ENCODE assay signal across 19 cellular contexts in the genomic region with DNA sequence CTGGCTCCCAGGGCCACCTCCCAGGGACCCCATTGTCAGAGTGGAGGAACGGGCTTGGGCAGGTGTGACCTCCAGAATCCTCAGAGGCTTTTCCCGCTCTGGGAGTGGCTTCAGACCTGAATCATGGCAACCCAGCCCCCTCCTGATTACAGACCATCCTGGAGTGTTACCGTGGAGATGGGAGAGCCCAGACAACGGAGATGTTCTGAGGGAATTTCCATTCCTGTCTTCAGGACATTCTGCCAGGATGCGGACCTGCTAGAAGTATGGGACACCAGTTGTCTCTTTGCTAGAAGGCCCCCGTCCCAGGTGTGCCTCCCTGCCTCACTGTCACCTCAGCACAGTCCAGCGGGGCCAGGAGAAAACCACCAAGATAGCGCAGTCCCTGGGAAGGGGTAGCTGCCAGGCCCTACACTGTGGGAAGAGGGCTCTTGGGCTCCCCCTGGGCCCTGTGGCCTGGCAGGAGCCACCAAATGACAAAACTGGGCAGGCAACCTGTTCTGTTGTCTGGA.
DNase-seq lines count a peak whose midpoint lies in the region; ATAC-seq and TF ChIP-seq lines count a peak whose summit lies in the region.
"Had no signal": no experiment of that assay in that cellular context is flagged by ENCODE, and none has a peak within 500 bp of the region (broad histone marks: within the 10 kb centered on the region; RNA-seq: fewer than 3 reads in every experiment).

No MANE protein-coding gene starts in this region.

- no peak overlapping the region for H2AK5ac ChIP-seq in mesendoderm (ENCODE audit: low read length)

- H3K27me3 ChIP-seq in AG04450 (ENCODE audit: control insufficient read depth, insufficient read depth, low read length) (peaks cover 2% of the 10 kb centered on the region), GM06990 (replicated peaks; ENCODE audit: control insufficient read depth, insufficient read depth, low read length) (no peaks in the 10 kb centered on the region; the same call in 1 of the 2 replicates), mesendoderm (ENCODE audit: insufficient read depth, low read length, poor library complexity) (no peaks in the 10 kb centered on the region)
- H3K27me3 ChIP-seq: right atrium auricular region, tibial artery had no signal

- POLR2A ChIA-PET in AG04450 (lab: Yijun Ruan, JAX) = no interaction called here
- POLR2A ChIA-PET in activated CD4-positive, alpha-beta T cell treated with anti-CD3 and anti-CD28 coated beads, Interleukin-2, amount 10 ng/mL, durations not matched to agents 7 days and 5 days (lab: Charles Lee) = no interaction called here

- H3K27me3 Mint-ChIP-seq in activated CD4-positive, alpha-beta T cell treated with anti-CD3 and anti-CD28 coated beads, Interleukin-2, amount 10 ng/mL, durations not matched to agents 7 days and 5 days = no peaks in the 10 kb centered on the region

- ATAC-seq in HG03196 (IDR thresholded peaks at IDR 0.05; ENCODE audit: unreplicated experiment) = no peak
- ATAC-seq: activated T-helper 17 cell treated with anti-CD3 and anti-CD28 coated beads, Interleukin-2, amount 50 U/mL, for 72 hours; CD8-positive, alpha-beta T cell had no signal

- no peak for DNase-seq in AG04450 (ENCODE audit: low read depth, low spot score)
- no peak for DNase-seq in GM06990 (ENCODE audit: extremely low read depth, insufficient read length)
- peak; percentile 63 for DNase-seq in mesendoderm
- no peak for DNase-seq in NCI-H774 (lab: John Stamatoyannopoulos, UW)
- no peak for DNase-seq in activated CD4-positive, alpha-beta T cell treated with anti-CD3 and anti-CD28 coated beads, Interleukin-2, amount 10 ng/mL, durations not matched to agents 7 days and 5 days
- DNase-seq: activated CD4-positive, alpha-beta memory T cell treated with anti-CD3 and anti-CD28 coated beads for 36 hours; anterior cingulate cortex; IMR-90; naive B cell; NK-92 treated with Interleukin-12 subunit alpha and Interleukin-12 subunit beta, amount 100 ng/mL, for 24 hours; Right ventricle myocardium superior; stimulated activated CD4-positive, alpha-beta T cell treated with anti-CD3 and anti-CD28 coated beads, Interleukin-2, amount 100 ng/mL, for 48 hours; T-helper 9 cell; tibial artery had no signal

- H3K9me3 Mint-ChIP-seq in activated CD4-positive, alpha-beta T cell treated with anti-CD3 and anti-CD28 coated beads, Interleukin-2, amount 10 ng/mL, durations not matched to agents 7 days and 5 days = no peaks in the 10 kb centered on the region
- H3K9me3 Mint-ChIP-seq: activated CD4-positive, alpha-beta memory T cell treated with anti-CD3 and anti-CD28 coated beads for 36 hours; activated T-helper 17 cell treated with anti-CD3 and anti-CD28 coated beads, Interleukin-2, amount 50 U/mL, for 72 hours; CD8-positive, alpha-beta T cell; naive B cell had no signal

- H2BK15ac ChIP-seq in mesendoderm (replicated peaks; ENCODE audit: low read depth) = no peak overlapping the region

- H4K8ac ChIP-seq in mesendoderm (ENCODE audit: low read depth, low read length) = no peak overlapping the region

- no peak overlapping the region for H3K9ac ChIP-seq in mesendoderm (ENCODE audit: low read length)

- H3K4ac ChIP-seq in mesendoderm (ENCODE audit: low read depth, low read length) = no peak overlapping the region

- no peak overlapping the region for H3K27ac Mint-ChIP-seq in activated CD4-positive, alpha-beta T cell treated with anti-CD3 and anti-CD28 coated beads, Interleukin-2, amount 10 ng/mL, durations not matched to agents 7 days and 5 days
- H3K27ac Mint-ChIP-seq: activated CD4-positive, alpha-beta memory T cell treated with anti-CD3 and anti-CD28 coated beads for 36 hours; activated T-helper 17 cell treated with anti-CD3 and anti-CD28 coated beads, Interleukin-2, amount 50 U/mL, for 72 hours; CD8-positive, alpha-beta T cell had no signal

- no peak overlapping the region for H4K5ac ChIP-seq in mesendoderm (ENCODE audit: low read length)

- no peaks in the 10 kb centered on the region for H3K4me1 Mint-ChIP-seq in activated CD4-positive, alpha-beta T cell treated with anti-CD3 and anti-CD28 coated beads, Interleukin-2, amount 10 ng/mL, durations not matched to agents 7 days and 5 days
- H3K4me1 Mint-ChIP-seq: activated T-helper 17 cell treated with anti-CD3 and anti-CD28 coated beads, Interleukin-2, amount 50 U/mL, for 72 hours had no signal

- no peak overlapping the region for H3K4me3 Mint-ChIP-seq in activated CD4-positive, alpha-beta T cell treated with anti-CD3 and anti-CD28 coated beads, Interleukin-2, amount 10 ng/mL, durations not matched to agents 7 days and 5 days
- H3K4me3 Mint-ChIP-seq: activated CD4-positive, alpha-beta memory T cell treated with anti-CD3 and anti-CD28 coated beads for 36 hours; activated T-helper 17 cell treated with anti-CD3 and anti-CD28 coated beads, Interleukin-2, amount 50 U/mL, for 72 hours; CD8-positive, alpha-beta T cell; naive B cell had no signal

- H3K4me3 ChIP-seq in AG04450 (ENCODE audit: low read depth, low read length) = no peak overlapping the region
- no peak overlapping the region for H3K4me3 ChIP-seq in GM06990 (replicated peaks; ENCODE audit: low read depth, low read length)
- H3K4me3 ChIP-seq in WI38 (ENCODE audit: low read depth, low read length) = no peak overlapping the region
- H3K4me3 ChIP-seq in mesendoderm (ENCODE audit: low read length) = no peak overlapping the region
- H3K4me3 ChIP-seq: right atrium auricular region, tibial artery had no signal

- no peak overlapping the region for H3K56ac ChIP-seq in mesendoderm (ENCODE audit: low read length)

- H3K4me1 ChIP-seq in mesendoderm (ENCODE audit: control insufficient read depth, low read depth, low read length) = peaks cover under 1% of the 10 kb centered on the region

- peaks cover 19% of the 10 kb centered on the region for H3K9me3 ChIP-seq in AG04450 (ENCODE audit: control insufficient read depth, insufficient read depth, low read length)
- H3K9me3 ChIP-seq: right atrium auricular region, tibial artery had no signal

- no peak overlapping the region for H3K18ac ChIP-seq in mesendoderm (ENCODE audit: low read length)

- WGBS in mesendoderm (ENCODE audit: extremely low coverage, insufficient coverage, low lambda C conversion rate) = no CpG with 5 or more reads among the region's 8 CpGs

- no peak overlapping the region for H2BK120ac ChIP-seq in mesendoderm (ENCODE audit: low read depth, low read length)

- H3K4me2 ChIP-seq in mesendoderm (ENCODE audit: low read length) = no peak overlapping the region

- no peaks in the 10 kb centered on the region for H3K79me1 ChIP-seq in mesendoderm (ENCODE audit: low read length)

- H3K23ac ChIP-seq in mesendoderm (ENCODE audit: low read length) = no peak overlapping the region

- CTCF ChIA-PET in AG04450 (lab: Charles Lee) = no interaction called here
- CTCF ChIA-PET in activated CD4-positive, alpha-beta T cell treated with anti-CD3 and anti-CD28 coated beads, Interleukin-2, amount 10 ng/mL, durations not matched to agents 7 days and 5 days (lab: Charles Lee) = no interaction called here

- no peaks in the 10 kb centered on the region for H3K36me3 Mint-ChIP-seq in activated CD4-positive, alpha-beta T cell treated with anti-CD3 and anti-CD28 coated beads, Interleukin-2, amount 10 ng/mL, durations not matched to agents 7 days and 5 days (ENCODE audit: low read depth)
- H3K36me3 Mint-ChIP-seq: activated CD4-positive, alpha-beta memory T cell treated with anti-CD3 and anti-CD28 coated beads for 36 hours; CD8-positive, alpha-beta T cell; naive B cell had no signal

- H3K27ac ChIP-seq in AG04450 (ENCODE audit: low read depth, low read length) (no peak overlapping the region), mesendoderm (ENCODE audit: low read depth, low read length) (no peak overlapping the region)
- H3K27ac ChIP-seq: right atrium auricular region, tibial artery had no signal

- H3K36me3 ChIP-seq in GM06990 (ENCODE audit: control insufficient read depth, insufficient read depth, low read length) (no peaks in the 10 kb centered on the region), mesendoderm (ENCODE audit: control insufficient read depth, insufficient read depth, low read length) (no peaks in the 10 kb centered on the region)
- H3K36me3 ChIP-seq: right atrium auricular region, tibial artery had no signal

- no peaks in the 10 kb centered on the region for H3K79me2 ChIP-seq in mesendoderm (ENCODE audit: control insufficient read depth, insufficient read depth, low read length)

- H2BK5ac ChIP-seq in mesendoderm (ENCODE audit: low read length) = no peak overlapping the region

- TF ChIP-seq CTCF in AG04450 (IDR thresholded peaks at IDR 0.05; ENCODE audit: low read depth, low read length) = 0 out of 2 replicates have a peak, but pooled peaks have one; percentile 6
- peak; percentile 4 for TF ChIP-seq CTCF in GM06990 (IDR thresholded peaks at IDR 0.05; ENCODE audit: insufficient read depth, low read length, poor library complexity, severe bottlenecking)
- TF ChIP-seq CTCF in WI38 (IDR thresholded peaks at IDR 0.05; ENCODE audit: low read depth, low read length) = 0 out of 2 replicates have a peak, but pooled peaks have one; percentile 5
